8 cellular contexts compared by ENCODE assay signal in the genomic region with DNA sequence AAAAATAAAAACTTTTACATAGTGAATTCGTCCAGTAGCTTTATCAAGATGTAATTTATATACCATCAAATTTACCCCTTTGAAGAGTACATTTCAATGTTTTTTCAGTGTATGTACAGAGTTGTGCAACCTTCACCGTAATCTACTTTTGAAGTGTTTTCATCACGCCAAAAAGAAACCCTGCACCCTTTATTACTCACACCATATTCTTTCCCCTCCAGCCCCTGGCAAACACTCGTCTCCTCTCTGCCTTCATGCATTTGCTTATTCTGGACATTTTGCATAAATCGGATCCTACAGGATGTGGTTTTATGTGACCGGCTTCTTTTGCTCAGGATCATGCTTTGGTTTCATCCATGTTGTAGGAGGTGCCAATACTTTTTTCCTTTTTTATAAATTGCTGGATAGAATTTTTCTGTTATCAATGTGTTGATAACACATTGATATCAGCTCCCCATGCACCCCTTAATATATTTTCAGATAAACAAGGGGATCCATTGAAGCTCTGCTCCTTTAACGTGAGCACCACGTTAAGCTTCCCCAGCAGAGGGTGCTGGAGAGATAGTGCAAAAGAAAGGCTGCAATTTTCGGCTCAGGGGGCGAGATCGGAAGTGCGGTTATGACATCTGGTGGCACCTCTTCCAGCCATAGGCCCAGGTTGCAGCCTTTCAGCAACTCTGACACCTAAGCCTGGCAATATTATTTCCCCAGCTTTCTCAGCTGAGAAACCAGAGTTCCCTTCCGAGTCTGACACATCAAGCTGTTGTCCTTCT.
DNase-seq lines count a peak whose midpoint lies in the region; ATAC-seq, FAIRE-seq and TF ChIP-seq lines count a peak whose summit lies in the region.

No MANE protein-coding gene starts in this region.

- no peak for TF ChIP-seq POLR2A in esophagus squamous epithelium (IDR thresholded peaks at IDR 0.05)

- H3K27me3 ChIP-seq in esophagus squamous epithelium: no peaks in the 10 kb centered on the region

- ATAC-seq in GM18519 (IDR thresholded peaks at IDR 0.05; ENCODE audit: low FRiP score, unreplicated experiment): no peak

- H3K36me3 Mint-ChIP-seq in HFFc6 (ENCODE audit: low read depth): peaks cover 5% of the 10 kb centered on the region; the same call in 1 of the 2 replicates

- intact Hi-C loops in esophagus squamous epithelium (cut with DNase I): loop anchor here (10.0 kb wide), 1 partner anchor 370 kb away; a partner anchor contains a TSS

- H3K9me3 ChIP-seq in esophagus squamous epithelium: no peaks in the 10 kb centered on the region

- DNase-seq in stimulated activated CD4-positive, alpha-beta T cell treated with anti-CD3 and anti-CD28 coated beads, Interleukin-15, amount 100 ng/mL, for 24 hours: peak; percentile 1
- DNase-seq in stimulated activated CD4-positive, alpha-beta T cell treated with anti-CD3 and anti-CD28 coated beads, Interleukin-4, amount 100 ng/mL, for 1 hour: no peak
- DNase-seq in NOMO-1 treated with DMSO at 0.1 percent for 48 hours (lab: John Stamatoyannopoulos, UW; ENCODE audit: unreplicated experiment) (peak; percentile 68), esophagus squamous epithelium (lab: John Stamatoyannopoulos, UW) (no peak), urothelium cell line (ENCODE audit: low spot score) (peak; percentile 18), HFFc6 (no peak), germinal center (ENCODE audit: low spot score) (no peak)

- peaks cover 4% of the 10 kb centered on the region; the same call in 1 of the 2 replicates for H3K9me3 Mint-ChIP-seq in HFFc6

- no peak overlapping the region for H3K4me3 Mint-ChIP-seq in HFFc6

- no peaks in the 10 kb centered on the region for H3K4me1 ChIP-seq in esophagus squamous epithelium

- peak in 4 of 6 experiments; percentile 14 to 52 (median 28) for TF ChIP-seq CTCF in esophagus squamous epithelium (IDR thresholded peaks at IDR 0.05)
- TF ChIP-seq CTCF in HFFc6 (IDR thresholded peaks at IDR 0.05): no peak; the same call in 1 of the 2 replicates

- FAIRE-seq in urothelium cell line (lab: Jason Lieb, UNC): no peak

- H3K4me3 ChIP-seq in esophagus squamous epithelium: no peak overlapping the region

- H3K27me3 Mint-ChIP-seq in HFFc6 (ENCODE audit: insufficient read depth): no peaks in the 10 kb centered on the region

- H3K36me3 ChIP-seq in esophagus squamous epithelium: no peaks in the 10 kb centered on the region

- H3K27ac Mint-ChIP-seq in HFFc6: no peak overlapping the region

- no peaks in the 10 kb centered on the region for H3K4me1 Mint-ChIP-seq in HFFc6 (ENCODE audit: low read depth)

- 33 to 45% methylated on average over 7 to 13 of the region's 13 CpGs for WGBS in esophagus squamous epithelium, 2 donors

- no peak overlapping the region for H3K27ac ChIP-seq in esophagus squamous epithelium

Comparison
In these comparisons a context has a peak if more than half of its experiments do, and no peak if none do; other contexts are left out.
1. DNase-seq: peak in stimulated activated CD4-positive, alpha-beta T cell treated with anti-CD3 and anti-CD28 coated beads, Interleukin-15, amount 100 ng/mL, for 24 hours (single experiment), NOMO-1 treated with DMSO at 0.1 percent for 48 hours (single experiment) and urothelium cell line (single experiment); none in stimulated activated CD4-positive, alpha-beta T cell treated with anti-CD3 and anti-CD28 coated beads, Interleukin-4, amount 100 ng/mL, for 1 hour (single experiment), esophagus squamous epithelium (single experiment), HFFc6 (single experiment) and germinal center (single experiment).